23 cellular contexts compared by ENCODE assay signal in the genomic region with DNA sequence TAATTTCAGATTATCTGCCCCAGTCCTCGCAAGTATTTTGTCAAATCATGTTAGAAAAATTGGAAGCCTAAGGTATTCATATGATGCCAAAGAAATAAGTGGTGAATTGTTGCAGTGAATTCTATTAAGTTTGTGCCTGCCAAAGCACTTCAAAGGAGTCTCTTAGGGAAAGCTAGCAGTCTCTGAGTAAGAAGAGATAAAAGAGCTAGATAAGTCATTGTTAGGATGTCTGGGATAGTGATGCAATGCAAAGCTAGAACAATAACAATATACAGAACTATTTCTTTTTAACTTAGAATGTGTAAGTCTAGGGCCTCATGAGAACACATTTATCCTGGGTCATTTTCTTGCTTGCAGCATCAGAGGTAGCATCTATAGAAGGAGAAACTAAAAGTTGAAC.
"Had no signal": no experiment of that assay in that cellular context is flagged by ENCODE, and none has a peak within 500 bp of the region (broad histone marks: within the 10 kb centered on the region; RNA-seq: fewer than 3 reads in every experiment).

No MANE protein-coding gene starts in this region.

- H3K27me3 ChIP-seq: cardiac muscle cell, esophagus squamous epithelium, foreskin keratinocyte, left lung, tibial artery, uterus had no signal

- H3K4me1 ChIP-seq: esophagus squamous epithelium, foreskin keratinocyte, left lung, tibial artery had no signal

- H3K9me3 ChIP-seq: esophagus squamous epithelium, left lung, tibial artery, uterus had no signal

- H3K4me3 ChIP-seq: cardiac muscle cell, esophagus squamous epithelium, left lung, tibial artery, uterus had no signal

- DNase-seq: activated B cell treated with CpG ODN at 0.5 μM for 24 hours; activated CD4-positive, alpha-beta memory T cell treated with anti-CD3 and anti-CD28 coated beads for 36 hours; activated CD4-positive, alpha-beta T cell treated with anti-CD3 and anti-CD28 coated beads for 4 hours; activated effector memory CD4-positive, alpha-beta T cell treated with Interleukin-2 at 50 U/mL for 16 hours; activated naive CD4-positive, alpha-beta T cell treated with anti-CD3 and anti-CD28 coated beads, Interleukin-2, amount 10 ng/mL, durations not matched to agents 7 days and 5 days; activated naive CD8-positive, alpha-beta T cell treated with anti-CD3 and anti-CD28 coated beads, Interleukin-2, amount 50 U/mL, for 24 hours; activated T-cell treated with anti-CD3 and anti-CD28 coated beads, Interleukin-2, amount 50 U/mL, for 4 hours; dermis blood vessel endothelial cell; effector memory CD8-positive, alpha-beta T cell; esophagus squamous epithelium; hypothalamus; kidney; left lung; retina; stimulated activated CD4-positive, alpha-beta T cell treated with anti-CD3 and anti-CD28 coated beads, Interleukin-12 subunit alpha, Interleukin-12 subunit beta, amount 100 ng/mL, for 4 hours; stimulated activated CD4-positive, alpha-beta T cell treated with anti-CD3 and anti-CD28 coated beads, Interleukin-1b, Interleukin-23, amount 100 ng/mL, for 48 hours; stimulated activated CD8-positive, alpha-beta memory T cell treated with anti-CD3 and anti-CD28 coated beads, Interleukin-4, amount 100 ng/mL, for 48 hours; stimulated activated naive CD4-positive, alpha-beta T cell; substantia nigra; tibial artery; uterus had no signal

- H3K27ac ChIP-seq: cardiac muscle cell, esophagus squamous epithelium, foreskin keratinocyte, left lung, tibial artery, uterus had no signal

- ATAC-seq: activated naive CD8-positive, alpha-beta T cell treated with anti-CD3 and anti-CD28 coated beads, Interleukin-2, amount 50 U/mL, for 24 hours; activated T-cell treated with anti-CD3 and anti-CD28 coated beads, Interleukin-2, amount 50 U/mL, for 4 hours; effector memory CD8-positive, alpha-beta T cell; foreskin keratinocyte; left lung had no signal

- H3K36me3 ChIP-seq: uterus had no signal
